ENCODE assay signal across 10 cellular contexts in the genomic region with DNA sequence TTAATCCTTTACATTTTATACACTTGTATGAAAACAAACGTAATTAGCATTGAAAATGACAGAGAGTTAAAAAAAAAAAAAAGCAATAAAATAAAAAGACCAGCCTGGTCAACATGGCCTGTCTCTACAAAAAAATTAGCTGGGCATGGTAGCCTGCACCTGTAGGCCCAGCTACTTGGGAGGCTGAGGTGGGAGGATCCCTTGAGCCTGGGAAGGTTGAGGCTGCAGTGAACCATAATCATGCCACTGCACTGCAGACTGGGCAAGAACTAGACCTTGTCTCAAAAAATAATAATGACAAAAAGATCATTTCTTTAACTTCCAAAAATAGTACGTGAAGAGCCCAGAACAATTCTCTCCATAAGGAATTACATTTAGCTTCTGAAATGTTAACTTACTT. TPM values are rescaled to one million over a fixed set of nuclear protein-coding genes. Genes with fewer than 3 reads are reported as not detected.
DNase-seq lines count a peak whose midpoint lies in the region; TF ChIP-seq lines count a peak whose summit lies in the region.
"Had no signal": no experiment of that assay in that cellular context is flagged by ENCODE, and none has a peak within 500 bp of the region (broad histone marks: within the 10 kb centered on the region; RNA-seq: fewer than 3 reads in every experiment).

No MANE protein-coding gene starts in this region.

- H3K4me3 ChIP-seq in AG10803 (ENCODE audit: low read length) (peak overlapping the region; percentile 87), HFF-Myc (replicated peaks; ENCODE audit: low read depth, low read length) (peak overlapping the region; percentile 92), adipocyte (ENCODE audit: low read length) (peak overlapping the region; percentile 96), mesenchymal stem cell (ENCODE audit: insufficient read depth in 1 of 2, low read depth in 1 of 2, low read length in 2 of 2) (peak overlapping the region; percentile 41 to 95)
- H3K4me3 ChIP-seq in effector memory CD4-positive, alpha-beta T cell (ENCODE audit: insufficient read depth, low read depth, low read length, poor library complexity, severe bottlenecking) = no peak overlapping the region

- peak overlapping the region; percentile 65 for H3K27ac ChIP-seq in mesenchymal stem cell (ENCODE audit: low read length, poor library complexity, severe bottlenecking)
- no peak overlapping the region for H3K27ac ChIP-seq in effector memory CD4-positive, alpha-beta T cell (ENCODE audit: insufficient read depth, low read length, poor library complexity, severe bottlenecking)

- H3K36me3 ChIP-seq in adipocyte (ENCODE audit: control insufficient read depth, insufficient read depth, low read length, severe bottlenecking) = peaks cover 47% of the 10 kb centered on the region
- peaks cover 0 to 53% of the 10 kb centered on the region in 2 experiments for H3K36me3 ChIP-seq in mesenchymal stem cell (ENCODE audit: control insufficient read depth in 1 of 2, insufficient read depth in 2 of 2, low read depth in 1 of 2, low read length in 2 of 2)
- peaks cover 36% of the 10 kb centered on the region for H3K36me3 ChIP-seq in effector memory CD4-positive, alpha-beta T cell (ENCODE audit: control insufficient read depth, insufficient read depth, low read length)

- no peak overlapping the region for H2BK5ac ChIP-seq in mesenchymal stem cell (ENCODE audit: low read depth, low read length, poor library complexity, severe bottlenecking)

- peak overlapping the region; percentile 93 for H2AK5ac ChIP-seq in mesenchymal stem cell (ENCODE audit: low read length, severe bottlenecking)

- peak overlapping the region; percentile 99 for H3K9ac ChIP-seq in adipocyte (ENCODE audit: low read length)
- peak overlapping the region; percentile 99 for H3K9ac ChIP-seq in mesenchymal stem cell (ENCODE audit: low read length)

- no peaks in the 10 kb centered on the region for H3K79me1 ChIP-seq in mesenchymal stem cell (replicated peaks; ENCODE audit: low read length, poor library complexity, severe bottlenecking)

- H4K91ac ChIP-seq in mesenchymal stem cell (ENCODE audit: low read length) = no peak overlapping the region

- H3K18ac ChIP-seq in mesenchymal stem cell (ENCODE audit: low read depth in 1 of 2, low read length in 2 of 2) = no peak overlapping the region

- no peak overlapping the region for H2BK15ac ChIP-seq in mesenchymal stem cell (ENCODE audit: low read depth, poor library complexity, severe bottlenecking)

- DNase-seq in AG10803 (ENCODE audit: low read depth) = no peak
- DNase-seq in HFF-Myc (ENCODE audit: extremely low read depth, low read depth) = no peak
- DNase-seq in adipocyte (ENCODE audit: low read depth) = no peak
- DNase-seq in mesenchymal stem cell = no peak
- no peak for DNase-seq in effector memory CD4-positive, alpha-beta T cell
- DNase-seq in NCI-H146 treated with DMSO at 0.1 percent for 48 hours (lab: John Stamatoyannopoulos, UW; ENCODE audit: unreplicated experiment) = no peak
- DNase-seq in SIG-M5 (lab: John Stamatoyannopoulos, UW) = no peak
- no peak for DNase-seq in dedifferentiated amniotic fluid mesenchymal stem cell (ENCODE audit: extremely low spot score)
- DNase-seq: activated CD4-positive, alpha-beta T cell treated with anti-CD3 and anti-CD28 coated beads, Interleukin-2, amount 50 U/mL, for 1 hour; naive B cell had no signal

- peak overlapping the region; percentile 57 for H3K4me2 ChIP-seq in mesenchymal stem cell (ENCODE audit: low read length, poor library complexity, severe bottlenecking)

- no CpG with 5 or more reads among the region's 2 CpGs for WGBS in mesenchymal stem cell

- H3K23ac ChIP-seq in mesenchymal stem cell (ENCODE audit: low read length in 2 of 2) = no peak overlapping the region

- TF ChIP-seq CTCF in AG10803 (conservative IDR thresholded peaks at IDR 0.05; ENCODE audit: low read length) (no peak), HFF-Myc (IDR thresholded peaks at IDR 0.05; ENCODE audit: low read depth, low read length, missing control alignments) (no peak)

- H3K4ac ChIP-seq in mesenchymal stem cell (ENCODE audit: low read depth in 1 of 2, low read length in 2 of 2) = no peak overlapping the region

- no peak overlapping the region for H2BK120ac ChIP-seq in mesenchymal stem cell (ENCODE audit: low read depth, low read length)

- H3K27me3 ChIP-seq in adipocyte (replicated peaks; ENCODE audit: control insufficient read depth, insufficient read depth, low read length) = no peaks in the 10 kb centered on the region
- no peaks in the 10 kb centered on the region for H3K27me3 ChIP-seq in mesenchymal stem cell (ENCODE audit: control insufficient read depth in 1 of 2, insufficient read depth in 1 of 2, low read length in 2 of 2)
- H3K27me3 ChIP-seq in effector memory CD4-positive, alpha-beta T cell (replicated peaks; ENCODE audit: control insufficient read depth, insufficient read depth, low read length, poor library complexity, severe bottlenecking) = no peaks in the 10 kb centered on the region

- H2AFZ ChIP-seq in mesenchymal stem cell (ENCODE audit: low read depth, low read length) = no peak overlapping the region

- no peak overlapping the region for H2BK12ac ChIP-seq in mesenchymal stem cell (ENCODE audit: low read length in 2 of 2)

- H3K14ac ChIP-seq in mesenchymal stem cell (ENCODE audit: low read length in 2 of 2) = no peak overlapping the region

- H3K9me3 ChIP-seq in adipocyte (ENCODE audit: control insufficient read depth, low read length) = no peaks in the 10 kb centered on the region
- no peaks in the 10 kb centered on the region for H3K9me3 ChIP-seq in mesenchymal stem cell (ENCODE audit: control insufficient read depth, low read length)
- no peaks in the 10 kb centered on the region for H3K9me3 ChIP-seq in effector memory CD4-positive, alpha-beta T cell (ENCODE audit: control insufficient read depth, low read length)

- no peak overlapping the region for H4K8ac ChIP-seq in mesenchymal stem cell (ENCODE audit: low read length)

- peaks cover 56% of the 10 kb centered on the region for H3K4me1 ChIP-seq in adipocyte (ENCODE audit: control insufficient read depth, insufficient read depth, low read length)
- H3K4me1 ChIP-seq in mesenchymal stem cell (ENCODE audit: control insufficient read depth, insufficient read depth, low read depth, low read length) = peaks cover 10% of the 10 kb centered on the region
- H3K4me1 ChIP-seq in effector memory CD4-positive, alpha-beta T cell (ENCODE audit: control insufficient read depth, insufficient read depth, low read length, poor library complexity, severe bottlenecking) = peaks cover 5% of the 10 kb centered on the region

RNA-seq across cellular contexts. Expression of a gene that starts 1.9 kb away (rescaled TPM):
- polyA plus RNA-seq in mesenchymal stem cell (2013, experiment 1 of 2) = 238 TPM
- polyA plus RNA-seq in mesenchymal stem cell (2013, experiment 2 of 2) = 261 TPM
